ENCODE assay signal across 9 cellular contexts in the genomic region with DNA sequence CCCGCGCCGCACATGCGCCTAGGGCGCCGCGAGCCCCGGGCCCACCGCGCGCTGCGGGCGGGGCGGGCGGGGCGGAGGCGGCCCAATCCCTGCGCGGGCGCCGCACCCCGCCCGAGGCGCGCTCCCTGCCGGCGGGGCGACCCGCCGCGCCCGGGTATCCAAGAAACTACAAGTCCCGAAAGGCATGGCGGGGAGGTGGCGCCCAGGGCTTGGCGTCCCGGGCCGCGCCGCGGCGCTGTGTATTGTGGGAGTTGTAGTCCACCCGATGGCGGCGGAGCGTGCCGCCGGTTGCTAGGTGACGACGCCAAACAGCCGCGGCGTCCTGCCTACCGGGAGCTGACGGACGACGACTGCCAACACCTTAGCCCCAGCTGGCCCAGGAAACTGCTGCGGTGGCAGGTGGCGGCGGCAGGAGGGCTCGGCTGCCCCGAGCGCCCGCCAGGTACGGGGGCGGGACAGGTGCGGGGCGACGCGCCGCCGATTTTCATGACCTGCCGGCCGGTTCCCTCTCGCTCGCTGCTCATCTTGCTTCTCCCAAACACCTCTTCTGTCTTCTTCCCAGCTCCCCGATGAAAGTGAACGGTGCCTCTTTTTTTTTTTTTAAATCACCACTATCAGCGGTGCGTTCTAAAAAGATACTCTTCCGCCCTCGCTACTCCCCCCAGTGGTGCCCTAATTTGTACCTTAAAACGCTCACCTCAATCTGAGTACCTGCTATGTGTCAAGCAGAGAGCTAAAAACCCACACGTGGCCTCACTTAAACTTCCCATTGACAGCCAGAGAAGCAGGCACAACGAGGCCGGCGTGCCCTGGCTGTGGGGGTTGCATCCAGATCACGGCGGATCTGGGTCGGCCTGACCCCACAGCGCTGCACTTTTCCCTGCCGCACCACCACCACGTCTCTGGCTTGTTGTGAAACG. TPM values are rescaled to one million over a fixed set of nuclear protein-coding genes. Genes with fewer than 3 reads are reported as not detected.
A peak's percentile ranks its signal among the peaks of the same experiment; 100 is the strongest.
DNase-seq lines count a peak whose midpoint lies in the region; ATAC-seq and TF ChIP-seq lines count a peak whose summit lies in the region.
"Had no signal": no experiment of that assay in that cellular context is flagged by ENCODE, and none has a peak within 500 bp of the region (broad histone marks: within the 10 kb centered on the region; RNA-seq: fewer than 3 reads in every experiment).

A gene (plus strand): TSS at position 304 of the 920 bp plus-strand sequence.

- H3K36me3 Mint-ChIP-seq in activated CD4-positive, alpha-beta T cell treated with anti-CD3 and anti-CD28 coated beads, Interleukin-2, amount 10 ng/mL, durations not matched to agents 24 days and 14 days (ENCODE audit: low read depth): peaks cover 2% of the 10 kb centered on the region

- peak within 1 kb of the TSS; percentile 86 for H3K27ac Mint-ChIP-seq in activated CD4-positive, alpha-beta T cell treated with anti-CD3 and anti-CD28 coated beads, Interleukin-2, amount 10 ng/mL, durations not matched to agents 24 days and 14 days

- H3K36me3 ChIP-seq in BJ (ENCODE audit: control insufficient read depth, insufficient read depth, low read length): no peaks in the 10 kb centered on the region

- peak within 1 kb of the TSS; percentile 61 for H3K4me3 ChIP-seq in BJ (ENCODE audit: low read depth, low read length)

- POLR2A ChIA-PET in BJ (lab: Charles Lee): no interaction called here

- H3K4me3 Mint-ChIP-seq in activated CD4-positive, alpha-beta T cell treated with anti-CD3 and anti-CD28 coated beads, Interleukin-2, amount 10 ng/mL, durations not matched to agents 24 days and 14 days: peak within 1 kb of the TSS; percentile 91

- H3K27me3 ChIP-seq in BJ (ENCODE audit: control insufficient read depth, insufficient read depth, low read length): peaks cover 37% of the 10 kb centered on the region

- intact Hi-C loops in activated CD4-positive, alpha-beta T cell treated with anti-CD3 and anti-CD28 coated beads, Interleukin-2, amount 10 ng/mL, durations not matched to agents 24 days and 14 days (cut with micrococcal nuclease): loop anchor here (1.0 to 10.0 kb wide), 7 partner anchors 50 to 564 kb away; a partner anchor contains a TSS

- H3K4me1 Mint-ChIP-seq in activated CD4-positive, alpha-beta T cell treated with anti-CD3 and anti-CD28 coated beads, Interleukin-2, amount 10 ng/mL, durations not matched to agents 24 days and 14 days: peaks cover 35% of the 10 kb centered on the region

- ATAC-seq in GM19328 (IDR thresholded peaks at IDR 0.05; ENCODE audit: unreplicated experiment) (peak; percentile 98), HG03460 (IDR thresholded peaks at IDR 0.05; ENCODE audit: unreplicated experiment) (peak; percentile 91), left lobe of liver (peak; percentile 94)

- H3K9me3 Mint-ChIP-seq in activated CD4-positive, alpha-beta T cell treated with anti-CD3 and anti-CD28 coated beads, Interleukin-2, amount 10 ng/mL, durations not matched to agents 24 days and 14 days: no peaks in the 10 kb centered on the region

- peaks cover 59% of the 10 kb centered on the region for H3K27me3 Mint-ChIP-seq in activated CD4-positive, alpha-beta T cell treated with anti-CD3 and anti-CD28 coated beads, Interleukin-2, amount 10 ng/mL, durations not matched to agents 24 days and 14 days

- CTCF ChIA-PET in BJ (lab: Yijun Ruan, JAX): no interaction called here

- peak; percentile 43 for DNase-seq in BJ (ENCODE audit: low read depth)
- peak; percentile 88 to 98 for DNase-seq in NCI-H526 (lab: John Stamatoyannopoulos, UW)
- DNase-seq in activated CD4-positive, alpha-beta T cell treated with anti-CD3 and anti-CD28 coated beads, Interleukin-2, amount 10 ng/mL, durations not matched to agents 24 days and 14 days: peak; percentile 98
- peak; percentile 60 for DNase-seq in cortex of kidney (lab: John Stamatoyannopoulos, UW)
- DNase-seq in left lobe of liver (ENCODE audit: low spot score): peak; percentile 100
- DNase-seq in stimulated activated CD4-positive, alpha-beta T cell treated with anti-CD3 and anti-CD28 coated beads, Interleukin-1b, Interleukin-23, amount 100 ng/mL, for 48 hours: peak; percentile 98

- TF ChIP-seq CTCF in BJ (IDR thresholded peaks at IDR 0.05; ENCODE audit: insufficient read depth, low read depth, low read length): peak; percentile 26; the same call in 1 of the 2 replicates

RNA-seq across cellular contexts. Expression of the gene that starts here (rescaled TPM):
- not detected in 2 replicates for polyA plus RNA-seq in BJ (2011; rRNA removed)
- not detected in 2 replicates for polyA minus RNA-seq in BJ (2011; rRNA and poly(A)+ RNA removed)
- not detected in 2 replicates for total RNA-seq in activated CD4-positive, alpha-beta T cell treated with anti-CD3 and anti-CD28 coated beads, Interleukin-2, amount 10 ng/mL, durations not matched to agents 24 days and 14 days
- 1.3 TPM for total RNA-seq in left lobe of liver
- total RNA-seq: T-helper 2 cell treated with Interferon-gamma antibody and Interleukin-4, amounts not matched to agents 100 ng/mL and 5 ng/mL, for 36 hours had no signal

Comparison
In these comparisons a context has a peak if more than half of its experiments do, and no peak if none do; other contexts are left out.
1. Peak in every context shown above with its lines: DNase-seq, ATAC-seq and H3K4me3 ChIP-seq.
2. Peak in DNase-seq and H3K4me3 ChIP-seq in BJ; RNA of the gene not detected or under 1 TPM.
3. Peak in DNase-seq in activated CD4-positive, alpha-beta T cell treated with anti-CD3 and anti-CD28 coated beads, Interleukin-2, amount 10 ng/mL, durations not matched to agents 24 days and 14 days; RNA of the gene not detected or under 1 TPM.
4. DNase-seq: peak in every context shown above with its lines; median percentile 100 in left lobe of liver; 98 in activated CD4-positive, alpha-beta T cell treated with anti-CD3 and anti-CD28 coated beads, Interleukin-2, amount 10 ng/mL, durations not matched to agents 24 days and 14 days; 98 in stimulated activated CD4-positive, alpha-beta T cell treated with anti-CD3 and anti-CD28 coated beads, Interleukin-1b, Interleukin-23, amount 100 ng/mL, for 48 hours; 93 in NCI-H526; 60 in cortex of kidney; 43 in BJ.